In genomic region chr17:57518587-57519118, GRCh38 we compare ENCODE assay signal across 9 cellular contexts.
DNase-seq lines count a peak whose midpoint lies in the region; ATAC-seq and TF ChIP-seq lines count a peak whose summit lies in the region.
"Had no signal": no experiment of that assay in that cellular context is flagged by ENCODE, and none has a peak within 500 bp of the region (broad histone marks: within the 10 kb centered on the region; RNA-seq: fewer than 3 reads in every experiment).

No MANE protein-coding gene starts in this region.

- H2AK5ac ChIP-seq in neuronal stem cell (ENCODE audit: low read depth, low read length), result peak overlapping the region; percentile 64

- H2BK120ac ChIP-seq in neuronal stem cell (ENCODE audit: low read depth, low read length), result no peak overlapping the region

- H3K27ac ChIP-seq in GM23338 (ENCODE audit: low read depth), result no peak overlapping the region
- no peak overlapping the region for H3K27ac ChIP-seq in neuronal stem cell (replicated peaks; ENCODE audit: low read length)
- no peak overlapping the region for H3K27ac ChIP-seq in osteoblast (ENCODE audit: low read depth, low read length)

- peak overlapping the region; percentile 63 for H3K18ac ChIP-seq in neuronal stem cell (ENCODE audit: low read length)

- H3K36me3 ChIP-seq in GM23338 (ENCODE audit: insufficient read depth) (no peaks in the 10 kb centered on the region), neuronal stem cell (replicated peaks in 1 of 2; ENCODE audit: control insufficient read depth in 2 of 2, insufficient read depth in 2 of 2, low read length in 2 of 2) (no peaks in the 10 kb centered on the region), osteoblast (ENCODE audit: insufficient read depth, low read length) (no peaks in the 10 kb centered on the region)

- peak overlapping the region; percentile 22 for H2BK15ac ChIP-seq in neuronal stem cell (ENCODE audit: low read length)

- no peak overlapping the region for H4K91ac ChIP-seq in neuronal stem cell (ENCODE audit: low read depth, low read length, poor library complexity)

- TF ChIP-seq CTCF in GM23338 (conservative IDR thresholded peaks at IDR 0.05; ENCODE audit: low read depth in 2 of 2) (no peak), osteoblast (IDR thresholded peaks at IDR 0.05; ENCODE audit: extremely low read depth, low read depth, low read length) (no peak)

- no peak overlapping the region for H2AFZ ChIP-seq in GM23338
- no peak overlapping the region for H2AFZ ChIP-seq in neuronal stem cell (ENCODE audit: low read length)
- no peak overlapping the region for H2AFZ ChIP-seq in osteoblast (ENCODE audit: low read length)

- no peaks in the 10 kb centered on the region for H3F3A ChIP-seq in GM23338 (replicated peaks; ENCODE audit: low read depth)

- H3K14ac ChIP-seq in neuronal stem cell (ENCODE audit: low read length), result no peak overlapping the region

- peaks cover 5% of the 10 kb centered on the region for H3K4me1 ChIP-seq in GM23338 (ENCODE audit: insufficient read depth)
- H3K4me1 ChIP-seq in neuronal stem cell (ENCODE audit: control insufficient read depth in 2 of 2, insufficient read depth in 1 of 2, low read depth in 1 of 2, low read length in 2 of 2), result peaks cover 29 to 31% of the 10 kb centered on the region in 2 donors
- peaks cover 2% of the 10 kb centered on the region for H3K4me1 ChIP-seq in osteoblast (ENCODE audit: insufficient read depth, low read length)

- no peak overlapping the region for H3K9ac ChIP-seq in neuronal stem cell (ENCODE audit: low read depth, low read length, poor library complexity)

- H3K9me3 Mint-ChIP-seq in GM23338, result no peaks in the 10 kb centered on the region
- H3K9me3 Mint-ChIP-seq: activated CD4-positive, alpha-beta memory T cell treated with anti-CD3 and anti-CD28 coated beads, Interleukin-2, amount 10 ng/mL, durations not matched to agents 7 days and 5 days had no signal

- no CpG with 5 or more reads among the region's 11 CpGs for WGBS in neuronal stem cell (ENCODE audit: extremely low coverage in 2 of 2, insufficient read length in 2 of 2, insufficient replicate concordance in 1 of 2), 2 donors

- ATAC-seq in GM23338 (peak; percentile 21), HG03159 (IDR thresholded peaks at IDR 0.05; ENCODE audit: unreplicated experiment) (no peak)

- H3K79me2 ChIP-seq in GM23338 (replicated peaks; ENCODE audit: insufficient read depth), result no peaks in the 10 kb centered on the region; the same call in 1 of the 2 replicates
- H3K79me2 ChIP-seq in osteoblast (ENCODE audit: insufficient read depth, low read length), result no peaks in the 10 kb centered on the region

- H3K27ac Mint-ChIP-seq in GM23338, result no peak overlapping the region
- H3K27ac Mint-ChIP-seq: activated CD4-positive, alpha-beta memory T cell treated with anti-CD3 and anti-CD28 coated beads, Interleukin-2, amount 10 ng/mL, durations not matched to agents 7 days and 5 days had no signal

- H3K23ac ChIP-seq in neuronal stem cell (ENCODE audit: low read depth, low read length, poor library complexity), result no peak overlapping the region

- H3K27me3 ChIP-seq in GM23338 (ENCODE audit: insufficient read depth), result no peaks in the 10 kb centered on the region
- H3K27me3 ChIP-seq in neuronal stem cell (ENCODE audit: control insufficient read depth in 3 of 3, insufficient read depth in 3 of 3, low read depth in 1 of 3, low read length in 3 of 3), result no peaks in the 10 kb centered on the region
- no peaks in the 10 kb centered on the region for H3K27me3 ChIP-seq in osteoblast (ENCODE audit: insufficient read depth, low read length)

- no peaks in the 10 kb centered on the region for H3K79me1 ChIP-seq in neuronal stem cell (ENCODE audit: low read depth, low read length)

- no peak overlapping the region for H3K4ac ChIP-seq in neuronal stem cell (ENCODE audit: low read length)

- no peak for DNase-seq in GM23338 (ENCODE audit: low spot score)
- peak; percentile 73 for DNase-seq in NCI-H2196 (lab: John Stamatoyannopoulos, UW; ENCODE audit: unreplicated experiment)
- DNase-seq in ecto neural progenitor cell (ENCODE audit: low spot score), result peak; percentile 64
- no peak for DNase-seq in neuronal stem cell (ENCODE audit: low spot score)
- DNase-seq in activated gamma-delta T cell (lab: John Stamatoyannopoulos, UW), result no peak
- no peak for DNase-seq in stimulated activated CD4-positive, alpha-beta T cell treated with anti-CD3 and anti-CD28 coated beads, Interleukin-2, amount 100 ng/mL, for 24 hours
- no peak for DNase-seq in osteoblast (ENCODE audit: insufficient read length, low spot score, missing footprints)
- DNase-seq: activated CD4-positive, alpha-beta memory T cell treated with anti-CD3 and anti-CD28 coated beads, Interleukin-2, amount 10 ng/mL, durations not matched to agents 7 days and 5 days had no signal

- H3K4me1 Mint-ChIP-seq in GM23338, result peaks cover 47% of the 10 kb centered on the region

- H3K9me3 ChIP-seq in neuronal stem cell (replicated peaks in 1 of 2; ENCODE audit: control insufficient read depth in 2 of 2, insufficient read depth in 1 of 2, low read depth in 1 of 2, low read length in 2 of 2) (peaks cover 0 to 15% of the 10 kb centered on the region in 2 donors), osteoblast (ENCODE audit: low read depth, low read length) (no peaks in the 10 kb centered on the region)

- no peaks in the 10 kb centered on the region for H3K36me3 Mint-ChIP-seq in GM23338 (ENCODE audit: low read depth)

- H3K9me2 ChIP-seq in GM23338 (ENCODE audit: insufficient read depth), result no peaks in the 10 kb centered on the region

- H2BK12ac ChIP-seq in neuronal stem cell (ENCODE audit: low read length), result no peak overlapping the region

- no peak overlapping the region for H3K4me3 Mint-ChIP-seq in GM23338
- H3K4me3 Mint-ChIP-seq: activated CD4-positive, alpha-beta memory T cell treated with anti-CD3 and anti-CD28 coated beads, Interleukin-2, amount 10 ng/mL, durations not matched to agents 7 days and 5 days had no signal

- no peak overlapping the region for H2BK5ac ChIP-seq in neuronal stem cell (ENCODE audit: low read length)

- peaks cover 5% of the 10 kb centered on the region for H3K27me3 Mint-ChIP-seq in GM23338 (ENCODE audit: insufficient read depth, low read depth, poor library complexity)
- H3K27me3 Mint-ChIP-seq: activated CD4-positive, alpha-beta memory T cell treated with anti-CD3 and anti-CD28 coated beads, Interleukin-2, amount 10 ng/mL, durations not matched to agents 7 days and 5 days had no signal

- no peak overlapping the region for H3K4me2 ChIP-seq in GM23338
- H3K4me2 ChIP-seq in neuronal stem cell (ENCODE audit: insufficient read depth, low read length, poor library complexity, severe bottlenecking), result no peak overlapping the region
- no peak overlapping the region for H3K4me2 ChIP-seq in osteoblast (ENCODE audit: insufficient read depth, low read length)

- no peak overlapping the region for H4K8ac ChIP-seq in neuronal stem cell (ENCODE audit: low read depth, low read length)

- H3K4me3 ChIP-seq in GM23338 (no peak overlapping the region), neuronal stem cell (ENCODE audit: low read length in 2 of 2) (no peak overlapping the region), osteoblast (ENCODE audit: insufficient read depth, low read length) (no peak overlapping the region)

- H4K20me1 ChIP-seq in GM23338 (replicated peaks; ENCODE audit: insufficient read depth) (0 out of 2 replicates have a peak, but pooled peaks cover 3% of the 10 kb centered on the region), osteoblast (ENCODE audit: insufficient read depth, low read length) (no peaks in the 10 kb centered on the region)

Comparison
In these comparisons a context has a peak if more than half of its experiments do, and no peak if none do; other contexts are left out.
1. DNase-seq: peak in NCI-H2196 (single experiment) and ecto neural progenitor cell (single experiment); none in GM23338 (single experiment), neuronal stem cell (single experiment), activated gamma-delta T cell (single experiment), stimulated activated CD4-positive, alpha-beta T cell treated with anti-CD3 and anti-CD28 coated beads, Interleukin-2, amount 100 ng/mL, for 24 hours (0 of 2) and osteoblast (single experiment).